Comparison of ENCODE assay signal across 8 cellular contexts in the genomic region with DNA sequence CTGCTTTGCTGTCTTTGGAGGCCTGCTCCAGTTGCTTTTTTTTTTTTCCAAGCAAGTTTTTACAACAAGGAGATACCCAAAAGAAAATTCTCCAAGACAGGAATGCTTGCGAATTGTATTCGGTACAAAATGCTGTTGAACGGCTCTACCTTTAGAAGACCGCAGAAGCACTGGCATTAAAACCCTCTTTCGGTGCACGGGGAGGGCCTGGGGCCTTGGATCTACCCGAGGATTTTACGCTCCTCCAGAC. TPM values are rescaled to one million over a fixed set of nuclear protein-coding genes. Genes with fewer than 3 reads are reported as not detected.
A peak's percentile ranks its signal among the peaks of the same experiment; 100 is the strongest.
DNase-seq lines count a peak whose midpoint lies in the region; ATAC-seq and TF ChIP-seq lines count a peak whose summit lies in the region.

No MANE protein-coding gene starts in this region.

- peak overlapping the region; percentile 87 for H3K4me2 ChIP-seq in IMR-90 (ENCODE audit: low read depth, low read length)

- H4K8ac ChIP-seq in IMR-90 (ENCODE audit: low read depth in 2 of 2, low read length in 2 of 2): no peak overlapping the region

- peaks cover 9% of the 10 kb centered on the region; the same call in 1 of the 2 replicates for H4K20me1 ChIP-seq in IMR-90 (ENCODE audit: insufficient read depth, low read length)

- dilution Hi-C loops in IMR-90 (cut with HindIII; ENCODE audit: low sequenced_read_pairs, unreplicated experiment): no loop called here

- H3K9ac ChIP-seq in IMR-90 (ENCODE audit: low read depth, low read length) (peak overlapping the region; percentile 24; the same call in 1 of the 2 replicates), muscle layer of colon (ENCODE audit: low read length) (no peak overlapping the region)

- no peak overlapping the region for H3K4ac ChIP-seq in IMR-90 (ENCODE audit: low read depth, low read length)

- POLR2A ChIA-PET in AG04450 (lab: Yijun Ruan, JAX) (no interaction called here), IMR-90 (lab: Charles Lee; ENCODE audit: unreplicated experiment) (no interaction called here)

- 0 out of 2 replicates have a peak, but pooled peaks cover 6% of the 10 kb centered on the region for H3K9me1 ChIP-seq in IMR-90 (ENCODE audit: insufficient read depth, low read length)

- no peaks in the 10 kb centered on the region for H3K36me3 ChIP-seq in IMR-90 (ENCODE audit: control insufficient read depth, insufficient read depth, low read length)
- H3K36me3 ChIP-seq in muscle layer of colon (ENCODE audit: insufficient read depth, low read length): no peaks in the 10 kb centered on the region

- 0 out of 2 replicates have a peak overlapping the region, but pooled peaks have one; percentile 3 for H3K56ac ChIP-seq in IMR-90 (ENCODE audit: extremely low read depth, insufficient read depth, low read length)

- H3K9me3 ChIP-seq in AG04450 (ENCODE audit: control insufficient read depth, insufficient read depth, low read length): no peaks in the 10 kb centered on the region; the same call in 1 of the 2 replicates
- H3K9me3 ChIP-seq in IMR-90 (ENCODE audit: control insufficient read depth, insufficient read depth, low read length): no peaks in the 10 kb centered on the region
- no peaks in the 10 kb centered on the region for H3K9me3 ChIP-seq in muscle layer of colon (ENCODE audit: low read length)

- H3K4me1 ChIP-seq in IMR-90 (ENCODE audit: control insufficient read depth, insufficient read depth, low read length) (no peaks in the 10 kb centered on the region; the same call in 1 of the 2 replicates), muscle layer of colon (ENCODE audit: insufficient read depth, low read length) (peaks cover 19% of the 10 kb centered on the region)

- no peak for DNase-seq in AG04450 (ENCODE audit: low read depth, low spot score)
- DNase-seq in IMR-90: peak; percentile 17
- no peak for DNase-seq in cardiac fibroblast (ENCODE audit: low read depth in 2 of 2)
- DNase-seq in NCI-H1436 (lab: John Stamatoyannopoulos, UW): no peak
- DNase-seq in head of caudate nucleus: no peak
- DNase-seq in activated naive CD4-positive, alpha-beta T cell treated with Interleukin-2 at 50 U/mL for 16 hours: no peak

- H3K27me3 ChIP-seq in AG04450 (ENCODE audit: control insufficient read depth, insufficient read depth, low read length): no peaks in the 10 kb centered on the region
- no peaks in the 10 kb centered on the region for H3K27me3 ChIP-seq in IMR-90 (ENCODE audit: control insufficient read depth, insufficient read depth, low read length)
- no peaks in the 10 kb centered on the region for H3K27me3 ChIP-seq in muscle layer of colon (ENCODE audit: control insufficient read depth in 1 of 2, insufficient read depth in 2 of 2, low read length in 2 of 2)

- peak overlapping the region; percentile 82 for H3K4me3 ChIP-seq in AG04450 (ENCODE audit: low read depth, low read length)
- peak overlapping the region; percentile 83 for H3K4me3 ChIP-seq in IMR-90 (ENCODE audit: insufficient read depth, low read depth, low read length)
- H3K4me3 ChIP-seq in cardiac fibroblast (replicated peaks in 1 of 2; ENCODE audit: low read depth in 2 of 2, low read length in 2 of 2): peak overlapping the region; percentile 88 to 93
- peak overlapping the region; percentile 50 to 90 for H3K4me3 ChIP-seq in muscle layer of colon (ENCODE audit: low read depth in 1 of 2, low read length in 2 of 2)

- H2AK5ac ChIP-seq in IMR-90 (ENCODE audit: low read depth, low read length): 0 out of 2 replicates have a peak overlapping the region, but pooled peaks have one; percentile 4

- 15% methylated on average over 5 of the region's 8 CpGs; no CpG with 5 or more reads in 1 of the 2 experiments for WGBS in IMR-90 (ENCODE audit: extremely low coverage in 2 of 2, insufficient read length in 1 of 2), 2 experiments

- in situ Hi-C loops in IMR-90 (cut with MboI; ENCODE audit: low sequenced_read_pairs): no loop called here

- peak overlapping the region; percentile 33; the same call in 1 of the 2 replicates for H2BK20ac ChIP-seq in IMR-90 (ENCODE audit: low read depth, low read length)

- ATAC-seq in IMR-90 (ENCODE audit: low read depth) (no peak), GM21825 (IDR thresholded peaks at IDR 0.05; ENCODE audit: unreplicated experiment) (no peak)

- CTCF ChIA-PET in AG04450 (lab: Charles Lee) (no interaction called here), IMR-90 (lab: Yijun Ruan, JAX) (no interaction called here)

- H2AK9ac ChIP-seq in IMR-90 (replicated peaks; ENCODE audit: low read depth, low read length, poor library complexity): no peak overlapping the region

- peak overlapping the region; percentile 97 for H2AFZ ChIP-seq in IMR-90 (replicated peaks; ENCODE audit: low read length, poor library complexity)

- no peak for TF ChIP-seq RAD21 in IMR-90 (IDR thresholded peaks at IDR 0.05; ENCODE audit: low read length)

- intact Hi-C loops in IMR-90 (cut with micrococcal nuclease): no loop called here
- intact Hi-C loops in head of caudate nucleus (cut with DNase I): no loop called here

- peak overlapping the region; percentile 59; the same call in 1 of the 2 replicates for H3K23ac ChIP-seq in IMR-90 (ENCODE audit: low read depth, low read length)

- no TSS peak for BruUV-seq in IMR-90 (replicated peaks; lab: Mats Ljungman, UMichigan)

- H2BK15ac ChIP-seq in IMR-90 (ENCODE audit: low read depth, low read length): no peak overlapping the region

- H4K91ac ChIP-seq in IMR-90 (ENCODE audit: insufficient read depth, low read depth, low read length): no peak overlapping the region

- H3K18ac ChIP-seq in IMR-90 (ENCODE audit: low read depth, low read length): no peak overlapping the region

- H3K27ac ChIP-seq in AG04450 (ENCODE audit: low read depth, low read length): no peak overlapping the region
- H3K27ac ChIP-seq in IMR-90 (ENCODE audit: insufficient read depth, low read length): no peak overlapping the region
- no peak overlapping the region for H3K27ac ChIP-seq in muscle layer of colon (ENCODE audit: low read depth, low read length)

- H3K79me1 ChIP-seq in IMR-90 (ENCODE audit: low read depth in 1 of 2, low read length in 2 of 2): peaks cover 8 to 18% of the 10 kb centered on the region in 2 experiments; a peak in 3 of 4 replicates

- H3K14ac ChIP-seq in IMR-90 (replicated peaks; ENCODE audit: low read depth, low read length): no peak overlapping the region

- no peak overlapping the region for H4K5ac ChIP-seq in IMR-90 (ENCODE audit: low read depth, low read length)

- no peak overlapping the region for H2BK120ac ChIP-seq in IMR-90 (ENCODE audit: low read depth, low read length)

- TF ChIP-seq POLR2A in IMR-90 (IDR thresholded peaks at IDR 0.05; ENCODE audit: low read depth, low read length): no peak

- no peak overlapping the region for H2BK5ac ChIP-seq in IMR-90 (ENCODE audit: low read depth, low read length, poor library complexity, severe bottlenecking)

- no peak for TF ChIP-seq CTCF in AG04450 (IDR thresholded peaks at IDR 0.05; ENCODE audit: low read depth, low read length)
- TF ChIP-seq CTCF in IMR-90 (conservative IDR thresholded peaks at IDR 0.05; ENCODE audit: low read depth, low read length): no peak
- no peak for TF ChIP-seq CTCF in cardiac fibroblast (IDR thresholded peaks at IDR 0.05; ENCODE audit: low read depth, low read length)

TF ChIP-seq in IMR-90, 13 proteins besides CTCF, POLR2A, EP300 and RAD21:
- TF ChIP-seq CEBPB (IDR thresholded peaks at IDR 0.05; ENCODE audit: low read depth, low read length): no peak
- TF ChIP-seq RCOR1 (IDR thresholded peaks at IDR 0.05; ENCODE audit: insufficient replicate concordance, low read length): no peak
- TF ChIP-seq MAFK (IDR thresholded peaks at IDR 0.05; ENCODE audit: low read depth, low read length): no peak
- TF ChIP-seq RFX5 (IDR thresholded peaks at IDR 0.05; ENCODE audit: low read depth, low read length): no peak
- TF ChIP-seq CHD1 (IDR thresholded peaks at IDR 0.05; ENCODE audit: low read depth, low read length): no peak
- no peak for TF ChIP-seq MXI1 (IDR thresholded peaks at IDR 0.05; ENCODE audit: borderline replicate concordance, low read depth, low read length)
- TF ChIP-seq, protein P1, sequence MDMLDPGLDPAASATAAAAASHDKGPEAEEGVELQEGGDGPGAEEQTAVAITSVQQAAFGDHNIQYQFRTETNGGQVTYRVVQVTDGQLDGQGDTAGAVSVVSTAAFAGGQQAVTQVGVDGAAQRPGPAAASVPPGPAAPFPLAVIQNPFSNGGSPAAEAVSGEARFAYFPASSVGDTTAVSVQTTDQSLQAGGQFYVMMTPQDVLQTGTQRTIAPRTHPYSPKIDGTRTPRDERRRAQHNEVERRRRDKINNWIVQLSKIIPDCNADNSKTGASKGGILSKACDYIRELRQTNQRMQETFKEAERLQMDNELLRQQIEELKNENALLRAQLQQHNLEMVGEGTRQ (IDR thresholded peaks at IDR 0.05; ENCODE audit: low read depth, low read length): no peak
- no peak for TF ChIP-seq NFE2L2 (IDR thresholded peaks at IDR 0.05; ENCODE audit: low read depth, low read length)

RNA-seq across cellular contexts. Expression of gene HELZ, which starts 1.3 kb away (rescaled TPM):
- polyA plus RNA-seq in AG04450 (2011; rRNA removed): 23.2 and 28.2 TPM in 2 replicates
- polyA minus RNA-seq in AG04450 (2011; rRNA and poly(A)+ RNA removed): 53.1 and 65.6 TPM in 2 replicates
- total RNA-seq in IMR-90 (2012; rRNA removed): 60.6 and 65.0 TPM in 2 replicates
- 6.9 and 8.0 TPM in 2 replicates for polyA plus RNA-seq in IMR-90 (2012; rRNA removed)
- polyA plus RNA-seq in IMR-90 (2012; cell fraction: cytosol; rRNA removed): 1.6 and 1.7 TPM in 2 replicates
- polyA plus RNA-seq in IMR-90 (2012; cell fraction: nucleus; rRNA removed; ENCODE audit: low replicate concordance): 2.8 and 15.1 TPM in 2 replicates
